1 cellular context compared by ENCODE assay signal in genomic region chr9:673264-673965, GRCh38.
TF ChIP-seq lines count a peak whose summit lies in the region.

No MANE protein-coding gene starts in this region.

TF ChIP-seq in HepG2, 621 proteins besides CTCF, POLR2A, EP300 and RAD21 (continued from another document):
- peak; percentile 19; the same call in 1 of the 2 replicates for TF ChIP-seq PATZ1 (CRISPR knock-in tag; IDR thresholded peaks at IDR 0.05)
- TF ChIP-seq ZNF558 (CRISPR knock-in tag; IDR thresholded peaks at IDR 0.05; ENCODE audit: borderline replicate concordance) = no peak
- TF ChIP-seq MAZ (IDR thresholded peaks at IDR 0.05; ENCODE audit: borderline replicate concordance, low read depth, low read length) = no peak
- TF ChIP-seq MAZ (CRISPR knock-in tag; IDR thresholded peaks at IDR 0.05; ENCODE audit: low read depth) = no peak
- no peak for TF ChIP-seq ZNF775 (CRISPR knock-in tag; IDR thresholded peaks at IDR 0.05; ENCODE audit: borderline replicate concordance)
- TF ChIP-seq KLF6 (CRISPR knock-in tag; IDR thresholded peaks at IDR 0.05) = no peak
- peak; percentile 72; the same call in 1 of the 2 replicates for TF ChIP-seq GATAD2A (CRISPR knock-in tag; IDR thresholded peaks at IDR 0.05)
- TF ChIP-seq PAXIP1 (CRISPR knock-in tag; conservative IDR thresholded peaks at IDR 0.05) = peak; percentile 65; the same call in 1 of the 2 replicates
- TF ChIP-seq TAF15 (IDR thresholded peaks at IDR 0.05; ENCODE audit: low read depth, low read length, poor library complexity, severe bottlenecking) = no peak
- no peak for TF ChIP-seq ZNF256 (CRISPR knock-in tag; conservative IDR thresholded peaks at IDR 0.05)
- TF ChIP-seq JDP2 (CRISPR knock-in tag; IDR thresholded peaks at IDR 0.05; ENCODE audit: borderline replicate concordance) = no peak
- TF ChIP-seq MED13 (CRISPR knock-in tag; IDR thresholded peaks at IDR 0.05) = no peak
- TF ChIP-seq SMARCC2 (IDR thresholded peaks at IDR 0.05) = no peak
- no peak for TF ChIP-seq AGO2 (optimal IDR thresholded peaks at IDR 0.05; ENCODE audit: low read depth, low read length)
- no peak for TF ChIP-seq ZNF800 (CRISPR knock-in tag; IDR thresholded peaks at IDR 0.05)
- TF ChIP-seq ZNF343 (CRISPR knock-in tag; IDR thresholded peaks at IDR 0.05) = 0 out of 2 replicates have a peak, but pooled peaks have one; percentile 30
- TF ChIP-seq ZNF335 (CRISPR knock-in tag; IDR thresholded peaks at IDR 0.05) = no peak
- TF ChIP-seq ZFY (CRISPR knock-in tag; IDR thresholded peaks at IDR 0.05) = 0 out of 2 replicates have a peak, but pooled peaks have one; percentile 24
- no peak for TF ChIP-seq MIER3 (CRISPR knock-in tag; IDR thresholded peaks at IDR 0.05; ENCODE audit: borderline replicate concordance)
- TF ChIP-seq HOXA9 (CRISPR knock-in tag; IDR thresholded peaks at IDR 0.05; ENCODE audit: borderline replicate concordance) = no peak
- no peak for TF ChIP-seq ZNF124 (CRISPR knock-in tag; IDR thresholded peaks at IDR 0.05)
- no peak for TF ChIP-seq ATF1 (CRISPR knock-in tag; IDR thresholded peaks at IDR 0.05)
- no peak for TF ChIP-seq TCF7L2 (IDR thresholded peaks at IDR 0.05; ENCODE audit: low read depth, low read length)
- TF ChIP-seq THAP11 (CRISPR knock-in tag; IDR thresholded peaks at IDR 0.05) = no peak
- TF ChIP-seq EZH2 (conservative IDR thresholded peaks at IDR 0.05; ENCODE audit: low read depth, low read length) = no peak
- no peak for TF ChIP-seq SPEN (CRISPR knock-in tag; IDR thresholded peaks at IDR 0.05; ENCODE audit: low read depth)
- peak; percentile 62; the same call in 1 of the 2 replicates for TF ChIP-seq RBFOX2 (IDR thresholded peaks at IDR 0.05; ENCODE audit: low read depth, low read length)
- TF ChIP-seq DNMT1 (CRISPR knock-in tag; IDR thresholded peaks at IDR 0.05) = no peak
- TF ChIP-seq NR2F2 (IDR thresholded peaks at IDR 0.05; ENCODE audit: borderline replicate concordance, low read depth) = peak; percentile 23; the same call in 1 of the 2 replicates
- TF ChIP-seq EED (CRISPR knock-in tag; IDR thresholded peaks at IDR 0.05) = no peak
- 0 out of 2 replicates have a peak, but pooled peaks have one; percentile 68 for TF ChIP-seq ZNF230 (CRISPR knock-in tag; IDR thresholded peaks at IDR 0.05)
- no peak for TF ChIP-seq ZBED4 (CRISPR knock-in tag; IDR thresholded peaks at IDR 0.05; ENCODE audit: borderline replicate concordance)
TF ChIP-seq in HepG2: peak in this region for 60.
